ENCODE assay signal across 26 cellular contexts in genomic region chr3:144073698-144074097, GRCh38.
"Had no signal": no experiment of that assay in that cellular context is flagged by ENCODE, and none has a peak within 500 bp of the region (broad histone marks: within the 10 kb centered on the region; RNA-seq: fewer than 3 reads in every experiment).

No MANE protein-coding gene starts in this region.

- ATAC-seq: activated naive CD8-positive, alpha-beta T cell treated with anti-CD3 and anti-CD28 coated beads, Interleukin-2, amount 50 U/mL, for 24 hours; activated T-cell treated with anti-CD3 and anti-CD28 coated beads, Interleukin-2, amount 50 U/mL, for 72 hours; left lobe of liver; lower lobe of right lung; naive thymus-derived CD8-positive, alpha-beta T cell; sciatic nerve; T-helper 17 cell had no signal

- H3K4me1 Mint-ChIP-seq: activated naive CD8-positive, alpha-beta T cell treated with anti-CD3 and anti-CD28 coated beads, Interleukin-2, amount 50 U/mL, for 24 hours; immature natural killer cell; naive thymus-derived CD8-positive, alpha-beta T cell; neural progenitor cell; T-helper 17 cell had no signal

- DNase-seq: activated CD4-positive, alpha-beta T cell treated with anti-CD3 and anti-CD28 coated beads for 4 hours; activated CD4-positive, alpha-beta T cell treated with anti-CD3 and anti-CD28 coated beads, Interleukin-2, amount 50 U/mL, for 48 hours; activated CD4-positive, CD25-positive, alpha-beta regulatory T cell; activated effector memory CD4-positive, alpha-beta T cell treated with anti-CD3 and anti-CD28 coated beads, Interleukin-2, amount 50 U/mL, for 16 hours; activated naive CD4-positive, alpha-beta T cell treated with anti-CD3 and anti-CD28 coated beads, Interleukin-2, amount 50 U/mL, for 16 hours; activated naive CD8-positive, alpha-beta T cell treated with anti-CD3 and anti-CD28 coated beads, Interleukin-2, amount 50 U/mL, for 24 hours; activated T-cell treated with anti-CD3 and anti-CD28 coated beads, Interleukin-2, amount 50 U/mL, for 72 hours; aorta; central memory CD4-positive, alpha-beta T cell; dermis blood vessel endothelial cell; effector CD8-positive, alpha-beta T cell; foreskin melanocyte; immature natural killer cell; lower lobe of right lung; naive thymus-derived CD8-positive, alpha-beta T cell; posterior cingulate gyrus; stimulated activated CD4-positive, alpha-beta T cell treated with anti-CD3 and anti-CD28 coated beads, Interleukin-2, amount 100 ng/mL, for 48 hours; stimulated activated naive CD4-positive, alpha-beta T cell; T-helper 17 cell; upper lobe of left lung had no signal

- H3K27ac ChIP-seq: hepatocyte, lower lobe of right lung, neural progenitor cell, thoracic aorta, upper lobe of left lung had no signal

- H3K4me3 Mint-ChIP-seq: activated naive CD8-positive, alpha-beta T cell treated with anti-CD3 and anti-CD28 coated beads, Interleukin-2, amount 50 U/mL, for 24 hours; activated T-cell treated with anti-CD3 and anti-CD28 coated beads, Interleukin-2, amount 50 U/mL, for 72 hours; immature natural killer cell; naive thymus-derived CD8-positive, alpha-beta T cell; neural progenitor cell; T-helper 17 cell had no signal

- H3K27me3 Mint-ChIP-seq: activated naive CD8-positive, alpha-beta T cell treated with anti-CD3 and anti-CD28 coated beads, Interleukin-2, amount 50 U/mL, for 24 hours; brain; T-helper 17 cell had no signal

- H3K27ac Mint-ChIP-seq: activated naive CD8-positive, alpha-beta T cell treated with anti-CD3 and anti-CD28 coated beads, Interleukin-2, amount 50 U/mL, for 24 hours; activated T-cell treated with anti-CD3 and anti-CD28 coated beads, Interleukin-2, amount 50 U/mL, for 72 hours; immature natural killer cell; naive thymus-derived CD8-positive, alpha-beta T cell; neural progenitor cell; T-helper 17 cell had no signal
